1 cellular context compared by ENCODE assay signal in genomic region chr10:72354356-72355213, GRCh38.
TF ChIP-seq lines count a peak whose summit lies in the region.

TSS of gene DNAJB12 (minus strand) at chr10:72354919. CDS start at chr10:72354897, 22 bp downstream.

TF ChIP-seq in liver, 16 proteins besides CTCF, POLR2A, EP300 and RAD21 (continued from another document):
- TF ChIP-seq REST (IDR thresholded peaks at IDR 0.05) (peak; percentile 70), YY1 (IDR thresholded peaks at IDR 0.05) (peak; percentile 83)
